In genomic region chr11:64284962-64285884, GRCh38 we compare ENCODE assay signal across 8 cellular contexts. TPM values are rescaled to one million over a fixed set of nuclear protein-coding genes. Genes with fewer than 3 reads are reported as not detected.
A peak's percentile ranks its signal among the peaks of the same experiment; 100 is the strongest.
DNase-seq lines count a peak whose midpoint lies in the region; ATAC-seq and TF ChIP-seq lines count a peak whose summit lies in the region.

Gene GPR137, plus strand, starts transcription at chr11:64285848. Its CDS starts 677 bp downstream, at chr11:64286525.

- peaks cover 23% of the 10 kb centered on the region for H3K4me1 Mint-ChIP-seq in HFFc6 (ENCODE audit: low read depth)

- peak within 1 kb of the TSS; percentile 90 for H3K27ac Mint-ChIP-seq in HFFc6

- H3K4me3 Mint-ChIP-seq in HFFc6, result peak within 1 kb of the TSS; percentile 88

- H3K9me3 Mint-ChIP-seq in HFFc6, result no peaks in the 10 kb centered on the region

- H3K36me3 ChIP-seq in adrenal gland (replicated peaks in 1 of 2) (peaks cover 0 to 3% of the 10 kb centered on the region in 2 donors), heart right ventricle (peaks cover 0 to 36% (median 0%) of the 10 kb centered on the region in 9 donors), upper lobe of right lung (peaks cover 10% of the 10 kb centered on the region)

- H3K4me1 ChIP-seq in adrenal gland (replicated peaks in 1 of 2), result peaks cover 15 to 19% of the 10 kb centered on the region in 2 donors
- peaks cover 14 to 49% (median 31%) of the 10 kb centered on the region in 9 donors for H3K4me1 ChIP-seq in heart right ventricle
- H3K4me1 ChIP-seq in upper lobe of right lung, result peaks cover 27% of the 10 kb centered on the region

- intact Hi-C loops in T-helper 1 cell treated with Interleukin-12 subunit alpha and Interleukin-12 subunit beta and Interleukin-4 antibody, amounts not matched to agents 30 ng/mL and 1 ng/mL, for 36 hours (cut with micrococcal nuclease), result loop anchor here (1.0 kb wide), 8 partner anchors 15 to 100 kb away; partner anchors contain the start of genes ESRRA, FKBP2, PLCB3 and TRMT112
- intact Hi-C loops in adrenal gland (cut with DNase I) (no loop called here), heart right ventricle (cut with DNase I) (loop anchor here in 5 of 10 donors (1.0 to 2.0 kb wide), 3 partner anchors 14 to 20 kb away; partner anchors contain the start of gene ESRRA (in 2 of the 5)), posterior vena cava (cut with DNase I) (no loop called here), upper lobe of right lung (cut with DNase I) (no loop called here)

- no peaks in the 10 kb centered on the region for H3K9me3 ChIP-seq in adrenal gland (replicated peaks in 1 of 3)
- H3K9me3 ChIP-seq in heart right ventricle, result no peaks in the 10 kb centered on the region
- no peaks in the 10 kb centered on the region for H3K9me3 ChIP-seq in upper lobe of right lung

- peak; percentile 60 to 88 (median 72) for ATAC-seq in heart right ventricle
- ATAC-seq in upper lobe of right lung, result peak; percentile 80

- peak in 1 of 2 donors; percentile 44 for TF ChIP-seq POLR2A in adrenal gland (IDR thresholded peaks at IDR 0.05)

- 1% methylated on average over 23 to 102 of the region's 102 CpGs; no CpG with 5 or more reads in 1 of the 4 donors for WGBS in adrenal gland, 4 donors
- 0 to 1% methylated on average over 76 to 102 of the region's 102 CpGs for WGBS in heart right ventricle, 2 donors

- H3K36me3 Mint-ChIP-seq in HFFc6 (ENCODE audit: low read depth), result peaks cover 7% of the 10 kb centered on the region

- peak; percentile 48 for DNase-seq in HFFc6
- DNase-seq in NAMALWA (ENCODE audit: low spot score), result peak; percentile 88
- DNase-seq in adrenal gland, result peak; percentile 78 to 88 (median 84)
- DNase-seq in heart right ventricle, result peak; percentile 89
- DNase-seq in posterior vena cava (ENCODE audit: low spot score), result peak; percentile 96
- DNase-seq in upper lobe of right lung, result peak; percentile 94

- TF ChIP-seq CTCF in GM12875 (IDR thresholded peaks at IDR 0.05; ENCODE audit: borderline replicate concordance, insufficient read depth, low read depth, low read length) (no peak), HFFc6 (IDR thresholded peaks at IDR 0.05) (no peak; the same call in 1 of the 2 replicates), adrenal gland (IDR thresholded peaks at IDR 0.05) (peak in 1 of 6 experiments; percentile 6), heart right ventricle (IDR thresholded peaks at IDR 0.05) (no peak), upper lobe of right lung (IDR thresholded peaks at IDR 0.05) (no peak)

- peaks cover 12% of the 10 kb centered on the region for H3K27me3 Mint-ChIP-seq in HFFc6 (ENCODE audit: insufficient read depth)

- H3K27me3 ChIP-seq in adrenal gland (no peaks in the 10 kb centered on the region), heart right ventricle (peaks cover 0 to 6% (median 4%) of the 10 kb centered on the region in 7 donors), upper lobe of right lung (no peaks in the 10 kb centered on the region)

- H3K27ac ChIP-seq in adrenal gland (peak within 1 kb of the TSS; percentile 77 to 94 (median 87)), heart right ventricle (peak within 1 kb of the TSS; percentile 84 to 99 (median 95)), upper lobe of right lung (peak within 1 kb of the TSS; percentile 95)

- H3K4me3 ChIP-seq in GM12875 (ENCODE audit: low read depth, low read length) (peak within 1 kb of the TSS; percentile 79), adrenal gland (peak within 1 kb of the TSS; percentile 17 to 93 (median 75)), heart right ventricle (peak within 1 kb of the TSS; percentile 39 to 91 (median 74)), upper lobe of right lung (peak within 1 kb of the TSS; percentile 96)

RNA-seq across cellular contexts. Expression of gene GPR137, which starts in this region (rescaled TPM):
- 10 to 100 TPM; 27.9 to 42.1 (median 34.7) TPM for total RNA-seq in HFFc6 (2021; fragmentation: NEBNext Ultra II Directional; extraction: Animal tissue kit (Norgen Biotek cat#: 25700))
- total RNA-seq in T-helper 1 cell treated with Interleukin-12 subunit alpha and Interleukin-12 subunit beta and Interleukin-4 antibody, amounts not matched to agents 30 ng/mL and 1 ng/mL, for 36 hours, result 49.4 and 52.1 TPM in 2 replicates
- 10 to 100 TPM; 33.2 to 69.8 (median 48.6) TPM for total RNA-seq in adrenal gland
- polyA plus RNA-seq in adrenal gland, result 10 to 100 TPM; 16.0 to 41.5 (median 40.9) TPM
- total RNA-seq in heart right ventricle, result 10 to 100 TPM; 16.4 to 43.0 (median 24.3) TPM
- polyA plus RNA-seq in heart right ventricle, result 10 to 100 TPM; 18.4 to 31.8 TPM
- 10 to 100 TPM; 23.2 to 27.5 TPM for total RNA-seq in posterior vena cava
- total RNA-seq in upper lobe of right lung, result 38.6 TPM

Comparison
In these comparisons a context has a peak if more than half of its experiments do, and no peak if none do; other contexts are left out.
1. Peak in every context shown above with its lines: DNase-seq, ATAC-seq, H3K4me3 ChIP-seq and H3K27ac ChIP-seq.